In the genomic region with DNA sequence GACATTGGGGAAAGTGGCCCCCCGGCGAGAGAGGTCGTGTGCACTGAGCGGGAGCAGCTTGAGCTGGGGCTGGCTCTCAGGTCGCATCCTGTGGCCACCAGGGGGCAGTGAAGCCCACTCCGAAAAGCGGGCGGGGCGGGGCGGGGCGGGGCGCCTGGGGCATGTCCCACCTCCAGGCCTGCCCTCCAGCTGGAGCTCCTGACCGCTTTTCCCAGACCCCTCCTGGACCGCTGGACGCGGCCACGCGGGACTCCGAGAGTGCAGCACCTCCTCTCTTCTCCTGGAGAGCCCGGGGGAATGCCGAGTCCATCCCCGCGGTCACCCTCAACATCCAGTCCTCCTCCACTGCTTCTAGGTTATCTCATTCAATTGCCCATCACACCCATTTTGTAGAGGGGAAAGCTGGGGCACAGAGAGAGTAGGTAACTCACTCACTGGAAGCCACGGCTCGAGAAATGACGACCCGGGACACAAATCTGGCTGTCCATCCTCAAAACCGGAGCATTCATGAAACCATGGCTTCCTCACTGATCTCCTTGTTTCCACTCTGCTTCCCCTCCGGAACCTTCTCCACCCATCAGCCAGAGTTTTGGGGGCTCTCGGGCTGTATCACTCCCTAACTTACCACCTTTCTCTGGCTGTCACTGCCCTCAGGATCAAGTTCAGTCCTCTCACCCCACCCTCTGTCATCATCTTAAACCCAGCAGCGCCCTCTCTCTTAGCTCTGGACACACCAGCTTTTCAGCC, we compare ENCODE assay signal across 8 cellular contexts. TPM values are rescaled to one million over a fixed set of nuclear protein-coding genes. Genes with fewer than 3 reads are reported as not detected.
DNase-seq lines count a peak whose midpoint lies in the region; ATAC-seq and TF ChIP-seq lines count a peak whose summit lies in the region.

No MANE protein-coding gene starts in this region.

- no peaks in the 10 kb centered on the region for H3K9me2 ChIP-seq in SU-DHL-6 (replicated peaks; ENCODE audit: insufficient read depth, low read length)

- DNase-seq in DMS53 (lab: John Stamatoyannopoulos, UW) (peak; percentile 86), M059J (ENCODE audit: low read depth) (peak; percentile 81), heart left ventricle (peak; percentile 86 to 90 (median 87)), pons (ENCODE audit: low spot score) (peak; percentile 86), transverse colon (peak; percentile 85)
- DNase-seq in activated naive CD8-positive, alpha-beta T cell treated with anti-CD3 and anti-CD28 coated beads, Interleukin-2, amount 10 ng/mL, durations not matched to agents 7 days and 5 days: peak; percentile 86

- in situ Hi-C loops in transverse colon (cut with MboI; ENCODE audit: low pct_ligation_motif_present in 1 of 4, low pct_unique_long_range_greater_than_20kb in 1 of 4, low sequenced_read_pairs in 3 of 4): loop anchor here in 3 of 4 donors (5.0 kb wide), 1 partner anchor 66 kb away; no protein-coding TSS in a partner anchor

- TF ChIP-seq EP300 in transverse colon (IDR thresholded peaks at IDR 0.05; ENCODE audit: low read depth): no peak

- H3K27me3 ChIP-seq in SU-DHL-6 (ENCODE audit: low read length): no peaks in the 10 kb centered on the region
- no peaks in the 10 kb centered on the region for H3K27me3 ChIP-seq in heart left ventricle
- H3K27me3 ChIP-seq in transverse colon: no peaks in the 10 kb centered on the region

- peak overlapping the region; percentile 75 for H2AFZ ChIP-seq in SU-DHL-6 (ENCODE audit: low read depth, low read length, severe bottlenecking)

- H3K36me3 ChIP-seq in SU-DHL-6 (ENCODE audit: low read length): no peaks in the 10 kb centered on the region
- peaks cover 0 to 31% (median 17%) of the 10 kb centered on the region in 9 donors for H3K36me3 ChIP-seq in heart left ventricle
- peaks cover 0 to 7% (median 0%) of the 10 kb centered on the region in 4 donors for H3K36me3 ChIP-seq in transverse colon

- no peaks in the 10 kb centered on the region for H4K20me1 ChIP-seq in SU-DHL-6 (ENCODE audit: low read depth, low read length)

- H3K9me3 ChIP-seq in SU-DHL-6 (ENCODE audit: insufficient read depth, low read length): no peaks in the 10 kb centered on the region
- H3K9me3 ChIP-seq in heart left ventricle: no peaks in the 10 kb centered on the region
- H3K9me3 ChIP-seq in transverse colon: no peaks in the 10 kb centered on the region

- intact Hi-C loops in heart left ventricle (cut with DNase I): loop anchor here (1.0 to 10.0 kb wide), 6 partner anchors 61 to 163 kb away; a partner anchor contains a TSS
- intact Hi-C loops in transverse colon (cut with DNase I; ENCODE audit: low total_unique reads): loop anchor here (1.0 kb wide), 1 partner anchor 63 kb away; no protein-coding TSS in a partner anchor

- H3F3A ChIP-seq in SU-DHL-6 (ENCODE audit: insufficient read depth): peaks cover 6% of the 10 kb centered on the region; the same call in 1 of the 2 replicates

- H3K36me3 Mint-ChIP-seq in activated naive CD8-positive, alpha-beta T cell treated with anti-CD3 and anti-CD28 coated beads, Interleukin-2, amount 10 ng/mL, durations not matched to agents 7 days and 5 days: peaks cover 23% of the 10 kb centered on the region

- no peaks in the 10 kb centered on the region for H3K79me2 ChIP-seq in SU-DHL-6 (ENCODE audit: insufficient read depth, low read length)

- peak overlapping the region; percentile 58 for H3K4me2 ChIP-seq in SU-DHL-6 (ENCODE audit: low read depth, low read length, poor library complexity, severe bottlenecking)

- H3K27ac ChIP-seq in SU-DHL-6 (ENCODE audit: low read depth, low read length) (peak overlapping the region; percentile 57), heart left ventricle (peak overlapping the region; percentile 43 to 84 (median 78)), transverse colon (peak overlapping the region; percentile 66 to 84 (median 79))

- H3K4me1 Mint-ChIP-seq in activated naive CD8-positive, alpha-beta T cell treated with anti-CD3 and anti-CD28 coated beads, Interleukin-2, amount 10 ng/mL, durations not matched to agents 7 days and 5 days: peaks cover 42% of the 10 kb centered on the region

- ATAC-seq in GM21825 (IDR thresholded peaks at IDR 0.05; ENCODE audit: unreplicated experiment) (peak; percentile 54), heart left ventricle (peak; percentile 57 to 89 (median 85))
- peak; percentile 73 for ATAC-seq in activated naive CD8-positive, alpha-beta T cell treated with anti-CD3 and anti-CD28 coated beads, Interleukin-2, amount 10 ng/mL, durations not matched to agents 7 days and 5 days (ENCODE audit: low read depth)

- peak; percentile 54 for TF ChIP-seq CTCF in SU-DHL-6 (IDR thresholded peaks at IDR 0.05; ENCODE audit: insufficient read depth, low read length, poor library complexity, severe bottlenecking)
- peak; percentile 74 to 93 (median 86) for TF ChIP-seq CTCF in heart left ventricle (IDR thresholded peaks at IDR 0.05)
- peak; percentile 61 to 87 (median 85) for TF ChIP-seq CTCF in transverse colon (IDR thresholded peaks at IDR 0.05)

- H3K27me3 Mint-ChIP-seq in activated naive CD8-positive, alpha-beta T cell treated with anti-CD3 and anti-CD28 coated beads, Interleukin-2, amount 10 ng/mL, durations not matched to agents 7 days and 5 days: no peaks in the 10 kb centered on the region

- H3K4me3 Mint-ChIP-seq in activated naive CD8-positive, alpha-beta T cell treated with anti-CD3 and anti-CD28 coated beads, Interleukin-2, amount 10 ng/mL, durations not matched to agents 7 days and 5 days: peak overlapping the region; percentile 84

- 6 to 7% (median 6%) methylated on average over 28 to 31 of the region's 31 CpGs for WGBS in heart left ventricle, 4 donors
- WGBS in transverse colon (ENCODE audit: low coverage in 1 of 2), 2 donors: 7% methylated on average over 26 of the region's 31 CpGs; no CpG with 5 or more reads in 1 of the 2 donors

- H3K4me1 ChIP-seq in heart left ventricle: peaks cover 18 to 53% (median 44%) of the 10 kb centered on the region in 12 donors
- peaks cover 30 to 57% (median 51%) of the 10 kb centered on the region in 4 donors for H3K4me1 ChIP-seq in transverse colon

- H3K4me3 ChIP-seq in SU-DHL-6 (ENCODE audit: insufficient read depth, low read length, poor library complexity, severe bottlenecking): no peak overlapping the region
- H3K4me3 ChIP-seq in heart left ventricle: peak overlapping the region in 11 of 12 donors; percentile 2 to 60 (median 42)
- H3K4me3 ChIP-seq in transverse colon: peak overlapping the region in 3 of 4 donors; percentile 12 to 53 (median 33)

- H3K9ac ChIP-seq in SU-DHL-6 (ENCODE audit: low read length): peak overlapping the region; percentile 30

- POLR2A ChIA-PET in activated naive CD8-positive, alpha-beta T cell treated with anti-CD3 and anti-CD28 coated beads, Interleukin-2, amount 10 ng/mL, durations not matched to agents 7 days and 5 days (lab: Charles Lee): interaction anchor here (0.8 to 4.0 kb wide), 11 partner anchors 13 to 89 kb away, joined by 3 to 149 read pairs (median 6); a partner anchor contains a TSS

- H3K9me3 Mint-ChIP-seq in activated naive CD8-positive, alpha-beta T cell treated with anti-CD3 and anti-CD28 coated beads, Interleukin-2, amount 10 ng/mL, durations not matched to agents 7 days and 5 days: no peaks in the 10 kb centered on the region

- peak overlapping the region; percentile 87 for H3K27ac Mint-ChIP-seq in activated naive CD8-positive, alpha-beta T cell treated with anti-CD3 and anti-CD28 coated beads, Interleukin-2, amount 10 ng/mL, durations not matched to agents 7 days and 5 days

- TF ChIP-seq POLR2A in heart left ventricle (IDR thresholded peaks at IDR 0.05): peak in 1 of 2 donors; percentile 78
- TF ChIP-seq POLR2A in transverse colon (IDR thresholded peaks at IDR 0.05): peak; percentile 38

RNA-seq across cellular contexts. Expression of a gene that starts 24.1 kb away (rescaled TPM):
- not detected in 2 replicates for total RNA-seq in M059J (2014; rRNA removed; shearing (Covaris generic))
- total RNA-seq in activated naive CD8-positive, alpha-beta T cell treated with anti-CD3 and anti-CD28 coated beads, Interleukin-2, amount 10 ng/mL, durations not matched to agents 7 days and 5 days: not detected
- total RNA-seq in heart left ventricle (10 to 100 TPM in 5 of 9 donors, 1 to 10 TPM in 4; 5.7 to 29.4 (median 10.6) TPM), transverse colon (not detected)
- 10 to 100 TPM; 13.6 to 42.8 TPM for polyA plus RNA-seq in heart left ventricle

RNA-seq across cellular contexts. Expression of a gene that starts 56.7 kb away (rescaled TPM):
- 1,421 and 1,771 TPM in 2 replicates for total RNA-seq in M059J (2014; rRNA removed; shearing (Covaris generic))
- total RNA-seq in activated naive CD8-positive, alpha-beta T cell treated with anti-CD3 and anti-CD28 coated beads, Interleukin-2, amount 10 ng/mL, durations not matched to agents 7 days and 5 days: 1 to 10 TPM in 1 of 2 experiments, under 1 TPM in 1; 0.72 to 1.2 TPM
- total RNA-seq in heart left ventricle (100 to 1,000 TPM in 6 of 9 donors, 10 to 100 TPM in 3; 72.4 to 619 (median 112) TPM), transverse colon (1,000 to 10,000 TPM in 1 of 4 donors, 100 to 1,000 TPM in 3; 516 to 1,015 (median 933) TPM)
- polyA plus RNA-seq in heart left ventricle: 100 to 1,000 TPM; 140 to 327 TPM

Comparison
In these comparisons a context has a peak if more than half of its experiments do, and no peak if none do; other contexts are left out.
1. RNA of a gene that starts 56.7 kb away (total RNA-seq): 1,421 to 1,771 TPM in M059J, 516 to 1,015 TPM in transverse colon and 72.4 to 619 TPM in heart left ventricle; 0.72 to 1.2 TPM in activated naive CD8-positive, alpha-beta T cell treated with anti-CD3 and anti-CD28 coated beads, Interleukin-2, amount 10 ng/mL, durations not matched to agents 7 days and 5 days; every median in the first group is over 10 times any median in the second.
2. Peak in every context shown above with its lines, with median percentiles within 50 percentile points of each other: DNase-seq, ATAC-seq, H3K27ac ChIP-seq and CTCF ChIP-seq.